9 cellular contexts compared by ENCODE assay signal in genomic region chr7:22565315-22565811, GRCh38.
DNase-seq lines count a peak whose midpoint lies in the region; ATAC-seq and TF ChIP-seq lines count a peak whose summit lies in the region.
"Had no signal": no experiment of that assay in that cellular context is flagged by ENCODE, and none has a peak within 500 bp of the region (broad histone marks: within the 10 kb centered on the region; RNA-seq: fewer than 3 reads in every experiment).

No MANE protein-coding gene starts in this region.

- H3K9me3 ChIP-seq in left lung: no peaks in the 10 kb centered on the region
- H3K9me3 ChIP-seq in esophagus squamous epithelium: no peaks in the 10 kb centered on the region
- H3K9me3 ChIP-seq: thoracic aorta had no signal

- H3K4me1 ChIP-seq in left lung (peaks cover 58 to 81% of the 10 kb centered on the region in 2 donors), esophagus squamous epithelium (peaks cover 4 to 57% (median 27%) of the 10 kb centered on the region in 3 donors)

- no peaks in the 10 kb centered on the region for H3K36me3 ChIP-seq in left lung
- no peaks in the 10 kb centered on the region for H3K36me3 ChIP-seq in esophagus squamous epithelium
- H3K36me3 ChIP-seq: thoracic aorta had no signal

- DNase-seq in left lung (peak in 1 of 2 donors; percentile 56), amniotic stem cell (lab: John Stamatoyannopoulos, UW) (no peak), esophagus squamous epithelium (lab: John Stamatoyannopoulos, UW) (no peak), OCI-M2 (lab: John Stamatoyannopoulos, UW; ENCODE audit: unreplicated experiment) (no peak)
- no peak for DNase-seq in stimulated activated CD4-positive, alpha-beta T cell treated with anti-CD3 and anti-CD28 coated beads, Interleukin-4, amount 100 ng/mL, for 1 hour

- H3K27me3 ChIP-seq in left lung (peaks cover 0 to 13% of the 10 kb centered on the region in 2 donors), esophagus squamous epithelium (peaks cover 0 to 14% (median 0%) of the 10 kb centered on the region in 4 donors)

- ATAC-seq in GM18867 (IDR thresholded peaks at IDR 0.05; ENCODE audit: unreplicated experiment) (peak; percentile 50), HG02981 (IDR thresholded peaks at IDR 0.05; ENCODE audit: unreplicated experiment) (peak; percentile 30), left lung (peak; percentile 31)
- peak; percentile 62 for ATAC-seq in activated T-helper 17 cell treated with anti-CD3 and anti-CD28 coated beads, Interleukin-2, amount 50 U/mL, for 72 hours (replicated peaks)

- TF ChIP-seq CTCF in left lung (IDR thresholded peaks at IDR 0.05): no peak
- TF ChIP-seq CTCF in esophagus squamous epithelium (IDR thresholded peaks at IDR 0.05): no peak

- WGBS in esophagus squamous epithelium, 2 donors: 15 to 18% methylated on average over 1 of the region's 1 CpG

- H3K27ac ChIP-seq in left lung: peak overlapping the region; percentile 46 to 74
- H3K27ac ChIP-seq in esophagus squamous epithelium: peak overlapping the region in 2 of 4 donors; percentile 22 to 71

- no peaks in the 10 kb centered on the region for H3K9me3 Mint-ChIP-seq in activated T-helper 17 cell treated with anti-CD3 and anti-CD28 coated beads, Interleukin-2, amount 50 U/mL, for 72 hours

- intact Hi-C loops in left lung (cut with DNase I): no loop called here
- intact Hi-C loops in esophagus squamous epithelium (cut with DNase I): no loop called here

- H3K27me3 Mint-ChIP-seq in activated T-helper 17 cell treated with anti-CD3 and anti-CD28 coated beads, Interleukin-2, amount 50 U/mL, for 72 hours: peaks cover 41% of the 10 kb centered on the region

- H3K36me3 Mint-ChIP-seq in activated T-helper 17 cell treated with anti-CD3 and anti-CD28 coated beads, Interleukin-2, amount 50 U/mL, for 72 hours (ENCODE audit: low read depth): no peaks in the 10 kb centered on the region

- peaks cover 28% of the 10 kb centered on the region for H3K4me1 Mint-ChIP-seq in activated T-helper 17 cell treated with anti-CD3 and anti-CD28 coated beads, Interleukin-2, amount 50 U/mL, for 72 hours

- H3K4me3 ChIP-seq in left lung (no peak overlapping the region), esophagus squamous epithelium (no peak overlapping the region)
- H3K4me3 ChIP-seq: thoracic aorta had no signal

- no peak for TF ChIP-seq POLR2A in esophagus squamous epithelium (IDR thresholded peaks at IDR 0.05)

- peak overlapping the region; percentile 48 for H3K27ac Mint-ChIP-seq in activated T-helper 17 cell treated with anti-CD3 and anti-CD28 coated beads, Interleukin-2, amount 50 U/mL, for 72 hours

- H3K4me3 Mint-ChIP-seq in activated T-helper 17 cell treated with anti-CD3 and anti-CD28 coated beads, Interleukin-2, amount 50 U/mL, for 72 hours: peak overlapping the region; percentile 72
